Comparison of ENCODE assay signal across 1 cellular context in genomic region chr7:98251844-98252639, GRCh38.
A peak's percentile ranks its signal among the peaks of the same experiment; 100 is the strongest.
TF ChIP-seq lines count a peak whose summit lies in the region.

TSS of gene TECPR1 (minus strand) at chr7:98252232. CDS start at chr7:98246146, 6,086 bp downstream.

TF ChIP-seq in GM12878, 131 proteins besides CTCF, POLR2A, EP300 and RAD21 (continued from another document and continues in another):
- TF ChIP-seq E4F1 (IDR thresholded peaks at IDR 0.05; ENCODE audit: borderline replicate concordance, partially characterized antibody) (peak; percentile 88), WRNIP1 (IDR thresholded peaks at IDR 0.05; ENCODE audit: borderline replicate concordance, low read depth, low read length) (no peak), RCOR1 (conservative IDR thresholded peaks at IDR 0.05; ENCODE audit: low read depth, low read length) (no peak), TCF7 (IDR thresholded peaks at IDR 0.05; ENCODE audit: borderline replicate concordance) (no peak), SREBF1 (IDR thresholded peaks at IDR 0.05; ENCODE audit: low read length) (no peak), NR2C1 (IDR thresholded peaks at IDR 0.05) (peak; percentile 94), SIX5 (IDR thresholded peaks at IDR 0.05; ENCODE audit: low read depth, low read length, severe bottlenecking) (peak; percentile 26), RB1 (IDR thresholded peaks at IDR 0.05; ENCODE audit: borderline replicate concordance) (peak; percentile 52; the same call in 1 of the 2 replicates), LARP7 (IDR thresholded peaks at IDR 0.05) (peak; percentile 60), ZZZ3 (IDR thresholded peaks at IDR 0.05; ENCODE audit: control insufficient read depth, insufficient read length, low read depth) (no peak), MAX (IDR thresholded peaks at IDR 0.05; ENCODE audit: low read depth, low read length) (no peak), NR2C2 (IDR thresholded peaks at IDR 0.05; ENCODE audit: borderline replicate concordance, control insufficient read depth, insufficient read length, low read depth) (no peak), EGR1 (IDR thresholded peaks at IDR 0.05; ENCODE audit: borderline replicate concordance in 1 of 2, low read depth in 2 of 2, low read length in 2 of 2) (0 out of 3 replicates have a peak, but pooled peaks of 1 of the 2 experiments have one; percentile 22), IKZF1 (conservative IDR thresholded peaks at IDR 0.05) (peak; percentile 71), ZNF592 (IDR thresholded peaks at IDR 0.05) (no peak), BACH1 (IDR thresholded peaks at IDR 0.05; ENCODE audit: borderline replicate concordance) (no peak; the same call in 1 of the 2 replicates), FOS (IDR thresholded peaks at IDR 0.05; ENCODE audit: borderline replicate concordance, extremely low read depth, insufficient read length) (peak; percentile 59), RELA (IDR thresholded peaks at IDR 0.05; ENCODE audit: borderline replicate concordance, partially characterized antibody) (no peak), REST (IDR thresholded peaks at IDR 0.05; ENCODE audit: low read depth, low read length) (no peak), ZNF207 (IDR thresholded peaks at IDR 0.05; ENCODE audit: borderline replicate concordance) (no peak), RAD51 (IDR thresholded peaks at IDR 0.05) (no peak), BRCA1 (IDR thresholded peaks at IDR 0.05; ENCODE audit: low read depth, low read length) (no peak), PAX8 (IDR thresholded peaks at IDR 0.05) (no peak), TARDBP (IDR thresholded peaks at IDR 0.05; ENCODE audit: borderline replicate concordance) (no peak), KAT2A (conservative IDR thresholded peaks at IDR 0.05; ENCODE audit: control insufficient read depth, low read depth, low read length) (no peak), CHD2 (IDR thresholded peaks at IDR 0.05; ENCODE audit: borderline replicate concordance, low read depth, low read length) (peak; percentile 88), ZBTB33 (IDR thresholded peaks at IDR 0.05) (no peak), SUZ12 (IDR thresholded peaks at IDR 0.05; ENCODE audit: unreplicated experiment) (no peak), IRF3 (IDR thresholded peaks at IDR 0.05) (peak; percentile 74), PAX5 (IDR thresholded peaks at IDR 0.05; ENCODE audit: borderline replicate concordance, low read depth, low read length) (no peak), IRF5 (IDR thresholded peaks at IDR 0.05; ENCODE audit: borderline replicate concordance) (no peak), ZNF24 (IDR thresholded peaks at IDR 0.05) (no peak), SPI1 (IDR thresholded peaks at IDR 0.05; ENCODE audit: borderline replicate concordance, insufficient read depth, low read depth, low read length) (no peak), HDAC2 (IDR thresholded peaks at IDR 0.05) (no peak), ZBTB40 (IDR thresholded peaks at IDR 0.05; ENCODE audit: borderline replicate concordance) (peak; percentile 85), JUNB (IDR thresholded peaks at IDR 0.05) (no peak), NR2F1 (conservative IDR thresholded peaks at IDR 0.05) (peak; percentile 100), GATAD2B (conservative IDR thresholded peaks at IDR 0.05; ENCODE audit: low read depth) (peak; percentile 69; the same call in 1 of the 2 replicates)
